ENCODE assay signal across 23 cellular contexts in the genomic region with DNA sequence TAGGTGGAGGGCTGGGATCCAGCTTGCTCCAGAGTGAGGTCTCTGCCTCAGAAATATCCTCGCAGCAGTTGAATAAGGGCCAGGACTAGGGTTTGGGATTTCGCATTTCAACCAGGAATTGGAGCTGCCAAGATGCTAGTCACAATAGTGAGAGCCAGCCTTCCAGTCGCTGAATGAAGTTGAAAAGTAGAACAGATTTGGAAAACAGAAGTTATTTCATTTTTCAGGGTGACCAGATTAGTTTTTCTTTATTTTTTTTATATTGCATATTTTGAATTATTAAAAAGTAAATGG.
"Had no signal": no experiment of that assay in that cellular context is flagged by ENCODE, and none has a peak within 500 bp of the region (broad histone marks: within the 10 kb centered on the region; RNA-seq: fewer than 3 reads in every experiment).

No MANE protein-coding gene starts in this region.

- ATAC-seq: gastroesophageal sphincter, heart left ventricle, mucosa of descending colon had no signal

- H3K36me3 Mint-ChIP-seq: activated naive CD4-positive, alpha-beta T cell treated with anti-CD3 and anti-CD28 coated beads, Interleukin-2, amount 50 U/mL, for 24 hours; naive B cell had no signal

- FAIRE-seq: islet of Langerhans had no signal

- H3K27me3 ChIP-seq: breast epithelium, colonic mucosa, esophagus muscularis mucosa, gastroesophageal sphincter, heart left ventricle, tibial nerve had no signal

- H3K4me1 Mint-ChIP-seq: activated naive CD4-positive, alpha-beta T cell treated with anti-CD3 and anti-CD28 coated beads, Interleukin-2, amount 50 U/mL, for 24 hours; central memory CD8-positive, alpha-beta T cell; naive B cell had no signal

- H3K36me3 ChIP-seq: breast epithelium, colonic mucosa, esophagus muscularis mucosa, gastroesophageal sphincter, heart left ventricle, tibial nerve had no signal

- H3K27ac ChIP-seq: breast epithelium, colonic mucosa, dorsolateral prefrontal cortex, esophagus muscularis mucosa, gastroesophageal sphincter, heart left ventricle, tibial nerve had no signal

- H3K27ac Mint-ChIP-seq: activated naive CD4-positive, alpha-beta T cell treated with anti-CD3 and anti-CD28 coated beads, Interleukin-2, amount 50 U/mL, for 24 hours; naive B cell had no signal

- H3K9me3 ChIP-seq: breast epithelium, colonic mucosa, esophagus muscularis mucosa, gastroesophageal sphincter, heart left ventricle, mucosa of descending colon, tibial nerve had no signal

- H3K4me3 ChIP-seq: breast epithelium, colonic mucosa, dorsolateral prefrontal cortex, esophagus muscularis mucosa, gastroesophageal sphincter, heart left ventricle, mucosa of descending colon, tibial nerve had no signal

- H3K4me1 ChIP-seq: breast epithelium, colonic mucosa had no signal

- DNase-seq: activated gamma-delta T cell treated with Interleukin-2 at 50 U/mL for 16 hours; activated T-cell treated with anti-CD3 and anti-CD28 coated beads, Interleukin-2, amount 50 U/mL, for 1 hour; aorta; colonic mucosa; dorsolateral prefrontal cortex; heart left ventricle; left cardiac atrium; mesendoderm; mucosa of descending colon; naive B cell; occipital lobe; posterior cingulate gyrus; stimulated activated CD4-positive, alpha-beta T cell treated with anti-CD3 and anti-CD28 coated beads, Interleukin-4, amount 100 ng/mL, for 24 hours; stimulated activated naive CD4-positive, alpha-beta T cell treated with Interleukin-2 at 50 U/mL for 16 hours; T-helper 9 cell had no signal

- H3K4me3 Mint-ChIP-seq: activated naive CD4-positive, alpha-beta T cell treated with anti-CD3 and anti-CD28 coated beads, Interleukin-2, amount 50 U/mL, for 24 hours; central memory CD8-positive, alpha-beta T cell; naive B cell; neural crest cell had no signal

- H3K9me3 Mint-ChIP-seq: activated naive CD4-positive, alpha-beta T cell treated with anti-CD3 and anti-CD28 coated beads, Interleukin-2, amount 50 U/mL, for 24 hours; central memory CD8-positive, alpha-beta T cell had no signal
